25 cellular contexts compared by ENCODE assay signal in genomic region chr11:120994460-120994859, GRCh38.
"Had no signal": no experiment of that assay in that cellular context is flagged by ENCODE, and none has a peak within 500 bp of the region (broad histone marks: within the 10 kb centered on the region; RNA-seq: fewer than 3 reads in every experiment).

No MANE protein-coding gene starts in this region.

- DNase-seq: activated CD4-positive, alpha-beta T cell treated with anti-CD3 and anti-CD28 coated beads for 36 hours; activated CD4-positive, alpha-beta T cell treated with anti-CD3 and anti-CD28 coated beads, Interleukin-2, amount 10 ng/mL, durations not matched to agents 7 days and 5 days; activated CD4-positive, alpha-beta T cell treated with anti-CD3 and anti-CD28 coated beads, Interleukin-2, amount 50 U/mL, for 48 hours; activated CD8-positive, alpha-beta T cell treated with anti-CD3 and anti-CD28 coated beads, Interleukin-2, amount 10 ng/mL, durations not matched to agents 7 days and 5 days; activated gamma-delta T cell treated with Interleukin-2 at 50 U/mL for 16 hours; activated naive CD4-positive, alpha-beta T cell treated with anti-CD3 and anti-CD28 coated beads for 36 hours; activated T-cell treated with anti-CD3 and anti-CD28 coated beads, Interleukin-2, amount 50 U/mL, for 24 hours; amniotic stem cell; aorta; brain microvascular endothelial cell; central memory CD4-positive, alpha-beta T cell; IMR-90; NCI-H1048; NCI-H1105 treated with DMSO at 0.1 percent for 48 hours; NCI-H1436 treated with DMSO at 0.1 percent for 48 hours; NCI-H1694 treated with DMSO at 0.1 percent for 48 hours; NCI-H2029; NCI-H2227 treated with DMSO at 0.1 percent for 48 hours; NCI-H446; NCI-H510A treated with DMSO at 0.1 percent for 48 hours; NCI-H526 treated with DMSO at 0.1 percent for 48 hours; NCI-H774; OCI-M1; Right ventricle myocardium superior had no signal

- H3K4me3 ChIP-seq: K562 had no signal

- H3K27ac ChIP-seq: brain microvascular endothelial cell had no signal

- H3K36me3 ChIP-seq: brain microvascular endothelial cell had no signal
